ENCODE assay signal across 12 cellular contexts in genomic region chr1:94425821-94426484, GRCh38. TPM values are rescaled to one million over a fixed set of nuclear protein-coding genes. Genes with fewer than 3 reads are reported as not detected.
DNase-seq lines count a peak whose midpoint lies in the region; ATAC-seq, FAIRE-seq and TF ChIP-seq lines count a peak whose summit lies in the region.
"Had no signal": no experiment of that assay in that cellular context is flagged by ENCODE, and none has a peak within 500 bp of the region (broad histone marks: within the 10 kb centered on the region; RNA-seq: fewer than 3 reads in every experiment).

No MANE protein-coding gene starts in this region.

- 0 out of 2 replicates have a peak, but pooled peaks cover 3% of the 10 kb centered on the region for H3K9me1 ChIP-seq in IMR-90 (ENCODE audit: insufficient read depth, low read length)

- H3K4me1 ChIP-seq in CD4-positive, CD25-positive, alpha-beta regulatory T cell (ENCODE audit: control insufficient read depth, insufficient read depth, low read length, poor library complexity, severe bottlenecking) = peaks cover 10% of the 10 kb centered on the region
- H3K4me1 ChIP-seq in IMR-90 (ENCODE audit: control insufficient read depth, insufficient read depth, low read length) (peaks cover 6% of the 10 kb centered on the region), GM12878 (ENCODE audit: control insufficient read depth, insufficient read depth, low read length) (peaks cover 3% of the 10 kb centered on the region; the same call in 1 of the 2 replicates), mucosa of rectum (ENCODE audit: control insufficient read depth in 2 of 2, insufficient read depth in 2 of 2, low read length in 2 of 2) (peaks cover 8 to 16% of the 10 kb centered on the region in 2 donors)

- WGBS in IMR-90 (ENCODE audit: extremely low coverage in 2 of 2, insufficient read length in 1 of 2), 2 experiments = no CpG with 5 or more reads among the region's 4 CpGs
- WGBS in GM12878 (ENCODE audit: insufficient coverage, insufficient replicate concordance, low lambda C conversion rate, missing lambda C conversion rate) = 66% methylated on average over 4 of the region's 4 CpGs

- no peak for TF ChIP-seq EP300 in GM12878 (IDR thresholded peaks at IDR 0.05; ENCODE audit: borderline replicate concordance in 1 of 2, control insufficient read depth in 1 of 2, low read depth in 2 of 2, low read length in 2 of 2)

- intact Hi-C loops in IMR-90 (cut with micrococcal nuclease) (no loop called here), GM12878 (cut with micrococcal nuclease; ENCODE audit: unreplicated experiment) (no loop called here)

- H3K4me3 Mint-ChIP-seq in CD4-positive, CD25-positive, alpha-beta regulatory T cell = no peak overlapping the region

- no peaks in the 10 kb centered on the region for H3K36me3 ChIP-seq in CD4-positive, CD25-positive, alpha-beta regulatory T cell (ENCODE audit: control insufficient read depth, insufficient read depth, low read length)
- H3K36me3 ChIP-seq in IMR-90 (ENCODE audit: control insufficient read depth, insufficient read depth, low read length) = no peaks in the 10 kb centered on the region
- H3K36me3 ChIP-seq in GM12878 (ENCODE audit: control insufficient read depth in 2 of 2, insufficient read depth in 2 of 2, low read length in 1 of 2) = no peaks in the 10 kb centered on the region
- H3K36me3 ChIP-seq in mucosa of rectum (ENCODE audit: control insufficient read depth in 2 of 2, insufficient read depth in 2 of 2, low read length in 2 of 2) = peaks cover 0 to 2% of the 10 kb centered on the region in 2 donors
- peaks cover 3% of the 10 kb centered on the region for H3K36me3 ChIP-seq in MG63
- H3K36me3 ChIP-seq: heart left ventricle had no signal

- no peak overlapping the region for H3K14ac ChIP-seq in IMR-90 (replicated peaks; ENCODE audit: low read depth, low read length)

- no peaks in the 10 kb centered on the region for H3K9me3 ChIP-seq in CD4-positive, CD25-positive, alpha-beta regulatory T cell (ENCODE audit: control insufficient read depth in 2 of 2, low read length in 2 of 2)
- H3K9me3 ChIP-seq in IMR-90 (ENCODE audit: control insufficient read depth, insufficient read depth, low read length) (no peaks in the 10 kb centered on the region), GM12878 (replicated peaks; ENCODE audit: control insufficient read depth, insufficient read depth, low read length) (no peaks in the 10 kb centered on the region; the same call in 2 of the 3 replicates), mucosa of rectum (ENCODE audit: control insufficient read depth in 2 of 2, low read length in 2 of 2) (no peaks in the 10 kb centered on the region), MG63 (no peaks in the 10 kb centered on the region)
- H3K9me3 ChIP-seq: heart left ventricle had no signal

- H3K9me3 Mint-ChIP-seq in CD4-positive, CD25-positive, alpha-beta regulatory T cell = peaks cover 0 to 1% (median 0%) of the 10 kb centered on the region in 7 donors

- H4K91ac ChIP-seq in IMR-90 (ENCODE audit: insufficient read depth, low read depth, low read length) = no peak overlapping the region

- TF ChIP-seq POLR2A in IMR-90 (IDR thresholded peaks at IDR 0.05; ENCODE audit: low read depth, low read length) (no peak), GM12878 (IDR thresholded peaks at IDR 0.05; ENCODE audit: low read depth, low read length) (no peak)

- peak; percentile 23 for FAIRE-seq in GM12878 (lab: Jason Lieb, UNC)

- H3K18ac ChIP-seq in IMR-90 (ENCODE audit: low read depth, low read length) = no peak overlapping the region

- RAD21 ChIA-PET in GM12878 (lab: Charles Lee; ENCODE audit: unreplicated experiment) = no interaction called here

- POLR2A ChIA-PET in IMR-90 (lab: Charles Lee; ENCODE audit: unreplicated experiment) (no interaction called here), GM12878 (lab: Charles Lee) (interaction anchor here (0.6 to 0.7 kb wide), 3 partner anchors 8 to 1413 kb away, joined by 3 read pairs; no protein-coding TSS in a partner anchor)

- in situ Hi-C loops in IMR-90 (cut with MboI; ENCODE audit: low sequenced_read_pairs) (no loop called here), GM12878 (cut with MboI) (no loop called here)

- H3K23ac ChIP-seq in IMR-90 (ENCODE audit: low read depth, low read length) = no peak overlapping the region

- no peak overlapping the region for H3K27ac ChIP-seq in CD4-positive, CD25-positive, alpha-beta regulatory T cell (ENCODE audit: insufficient read depth, low read length, poor library complexity, severe bottlenecking)
- H3K27ac ChIP-seq in IMR-90 (ENCODE audit: insufficient read depth, low read length) (no peak overlapping the region), GM12878 (ENCODE audit: control insufficient read depth, insufficient read depth) (peak overlapping the region; percentile 27; the same call in 1 of the 2 replicates), mucosa of rectum (ENCODE audit: low read depth in 2 of 2, low read length in 2 of 2) (peak overlapping the region; percentile 27 to 44)

- H2BK120ac ChIP-seq in IMR-90 (ENCODE audit: low read depth, low read length) = no peak overlapping the region

- dilution Hi-C loops in IMR-90 (cut with HindIII; ENCODE audit: low sequenced_read_pairs, unreplicated experiment) = no loop called here

- BruUV-seq in IMR-90 (replicated peaks; lab: Mats Ljungman, UMichigan) = no TSS peak
- BruUV-seq in GM12878 (replicated peaks; lab: Mats Ljungman, UMichigan) = no TSS peak

- no peak overlapping the region for H4K8ac ChIP-seq in IMR-90 (ENCODE audit: low read depth in 2 of 2, low read length in 2 of 2)

- H2BK20ac ChIP-seq in IMR-90 (ENCODE audit: low read depth, low read length) = no peak overlapping the region

- no peak overlapping the region for H2AK9ac ChIP-seq in IMR-90 (replicated peaks; ENCODE audit: low read depth, low read length, poor library complexity)

- TF ChIP-seq CTCF in IMR-90 (conservative IDR thresholded peaks at IDR 0.05; ENCODE audit: low read depth, low read length) (no peak), GM12878 (IDR thresholded peaks at IDR 0.05 in 2 of 3, conservative IDR thresholded peaks at IDR 0.05 in 1 of 3; ENCODE audit: control insufficient read depth in 2 of 3, extremely low read depth in 1 of 3, insufficient read depth in 1 of 3, low read depth in 3 of 3, low read length in 3 of 3) (no peak)

- H4K20me1 ChIP-seq in IMR-90 (ENCODE audit: insufficient read depth, low read length) (peaks cover 34% of the 10 kb centered on the region), GM12878 (ENCODE audit: control insufficient read depth, insufficient read depth) (no peaks in the 10 kb centered on the region)

- H3K4me1 Mint-ChIP-seq in CD4-positive, CD25-positive, alpha-beta regulatory T cell = peaks cover 22 to 75% (median 50%) of the 10 kb centered on the region in 4 donors

- H3K4ac ChIP-seq in IMR-90 (ENCODE audit: low read depth, low read length) = no peak overlapping the region

- DNase-seq in CD4-positive, CD25-positive, alpha-beta regulatory T cell = no peak
- DNase-seq in IMR-90 (no peak), GM12878 (ENCODE audit: low read depth, low spot score) (no peak), NCI-H82 (lab: John Stamatoyannopoulos, UW) (no peak), activated gamma-delta T cell (lab: John Stamatoyannopoulos, UW) (no peak), MG63 (no peak)
- DNase-seq: activated CD4-positive, alpha-beta T cell treated with anti-CD3 and anti-CD28 coated beads, Interleukin-2, amount 50 U/mL, for 48 hours; H7; heart left ventricle; Karpas-422 had no signal

- SMC1A ChIA-PET in GM12878 (lab: Charles Lee; ENCODE audit: uncharacterized antibody, unreplicated experiment) = interaction anchor here (0.6 to 0.7 kb wide), 3 partner anchors 17 to 1647 kb away, joined by 3 read pairs; no protein-coding TSS in a partner anchor

- H3K4me3 ChIP-seq in CD4-positive, CD25-positive, alpha-beta regulatory T cell (ENCODE audit: low read depth, low read length) = no peak overlapping the region
- no peak overlapping the region for H3K4me3 ChIP-seq in IMR-90 (ENCODE audit: insufficient read depth, low read depth, low read length)
- peak overlapping the region; percentile 34; the same call in 1 of the 2 replicates for H3K4me3 ChIP-seq in GM12878
- H3K4me3 ChIP-seq in mucosa of rectum (ENCODE audit: low read length in 2 of 2) = peak overlapping the region in 1 of 2 donors; percentile 20
- no peak overlapping the region for H3K4me3 ChIP-seq in MG63

- peak overlapping the region in 2 of 3 donors; percentile 8 to 19 for H3K27ac Mint-ChIP-seq in CD4-positive, CD25-positive, alpha-beta regulatory T cell

- H3K56ac ChIP-seq in IMR-90 (ENCODE audit: extremely low read depth, insufficient read depth, low read length) = no peak overlapping the region

- H3K36me3 Mint-ChIP-seq in CD4-positive, CD25-positive, alpha-beta regulatory T cell = peaks cover 8% of the 10 kb centered on the region

- H3K9ac ChIP-seq in IMR-90 (ENCODE audit: low read depth, low read length) (no peak overlapping the region), GM12878 (ENCODE audit: control insufficient read depth, insufficient read depth, low read length) (no peak overlapping the region), mucosa of rectum (ENCODE audit: low read depth in 1 of 2, low read length in 2 of 2) (peak overlapping the region; percentile 30 to 57)

- H3K27me3 Mint-ChIP-seq in CD4-positive, CD25-positive, alpha-beta regulatory T cell = no peaks in the 10 kb centered on the region

- peaks cover 9% of the 10 kb centered on the region for H3K79me2 ChIP-seq in GM12878 (ENCODE audit: control insufficient read depth, insufficient read depth, low read length)

- peaks cover 28 to 64% of the 10 kb centered on the region in 2 experiments for H3K79me1 ChIP-seq in IMR-90 (ENCODE audit: low read depth in 1 of 2, low read length in 2 of 2)

- no peak for ATAC-seq in CD4-positive, CD25-positive, alpha-beta regulatory T cell (ENCODE audit: low read depth in 2 of 2)
- ATAC-seq in IMR-90 (ENCODE audit: low read depth) (no peak), GM12878 (no peak), HG03039 (IDR thresholded peaks at IDR 0.05; ENCODE audit: unreplicated experiment) (no peak)
- ATAC-seq: heart left ventricle had no signal

- H2BK5ac ChIP-seq in IMR-90 (ENCODE audit: low read depth, low read length, poor library complexity, severe bottlenecking) = no peak overlapping the region

- CTCF ChIA-PET in IMR-90 (lab: Yijun Ruan, JAX) (interaction anchor here (0.6 to 1.1 kb wide), 2 partner anchors 15 to 243 kb away, joined by 3 read pairs; no protein-coding TSS in a partner anchor), GM12878 (lab: Yijun Ruan, JAX) (interaction anchor here (0.6 to 1.7 kb wide), 4 partner anchors 38 to 1635 kb away, joined by 3 to 9 read pairs (median 4); no protein-coding TSS in a partner anchor)

- H3K4me2 ChIP-seq in IMR-90 (ENCODE audit: low read depth, low read length) (peak overlapping the region; percentile 22), GM12878 (ENCODE audit: control insufficient read depth, insufficient read depth) (peak overlapping the region; percentile 47; the same call in 1 of the 2 replicates)

- no peaks in the 10 kb centered on the region for H3K27me3 ChIP-seq in CD4-positive, CD25-positive, alpha-beta regulatory T cell (ENCODE audit: control insufficient read depth, insufficient read depth, low read length)
- H3K27me3 ChIP-seq in IMR-90 (ENCODE audit: control insufficient read depth, insufficient read depth, low read length) = no peaks in the 10 kb centered on the region
- H3K27me3 ChIP-seq in GM12878 (replicated peaks in 1 of 2; ENCODE audit: control insufficient read depth in 2 of 2, insufficient read depth in 2 of 2, low read length in 1 of 2) = no peaks in the 10 kb centered on the region
- H3K27me3 ChIP-seq in mucosa of rectum (ENCODE audit: control insufficient read depth in 2 of 2, insufficient read depth in 2 of 2, low read length in 2 of 2) = no peaks in the 10 kb centered on the region
- H3K27me3 ChIP-seq in MG63 = no peaks in the 10 kb centered on the region
- H3K27me3 ChIP-seq: heart left ventricle had no signal

- H2AK5ac ChIP-seq in IMR-90 (ENCODE audit: low read depth, low read length) = no peak overlapping the region

- H2BK15ac ChIP-seq in IMR-90 (ENCODE audit: low read depth, low read length) = no peak overlapping the region

- TF ChIP-seq RAD21 in IMR-90 (IDR thresholded peaks at IDR 0.05; ENCODE audit: low read length) (no peak), GM12878 (IDR thresholded peaks at IDR 0.05; ENCODE audit: insufficient read depth, low read depth, low read length) (no peak)

- H4K5ac ChIP-seq in IMR-90 (ENCODE audit: low read depth, low read length) = no peak overlapping the region

- H2AFZ ChIP-seq in IMR-90 (replicated peaks; ENCODE audit: low read length, poor library complexity) (no peak overlapping the region), GM12878 (ENCODE audit: control insufficient read depth, low read depth, low read length) (peak overlapping the region; percentile 46)

RNA-seq across cellular contexts. Expression of gene ABCD3, which starts 7.8 kb away (rescaled TPM):
- total RNA-seq in CD4-positive, CD25-positive, alpha-beta regulatory T cell = 19.4 TPM
- 10 to 100 TPM; 15.3 to 21.6 (median 18.9) TPM for polyA plus RNA-seq in CD4-positive, CD25-positive, alpha-beta regulatory T cell
- total RNA-seq in IMR-90 (2012; rRNA removed) (32.6 and 66.4 TPM in 2 replicates), GM12878 (2014; rRNA removed) (23.4 and 29.4 TPM in 2 replicates), GM12878 (2014; rRNA removed; fragmentation: Illumina TruSeq; extraction: Trizol) (32.6 and 32.8 TPM in 2 replicates), GM12878 (2021) (27.4 and 29.3 TPM in 2 replicates)
- polyA plus RNA-seq in IMR-90 (2012; rRNA removed) (9.6 and 13.6 TPM in 2 replicates), GM12878 (2011; rRNA removed) (24.9 and 35.3 TPM in 2 replicates), GM12878 (2014; fragmentation: Illumina TruSeq; extraction: Trizol) (23.4 and 36.6 TPM in 2 replicates), GM12878 (2014; fragmentation: Nextera tagmentation; extraction: Ambion mirVana) (10 to 100 TPM; 15.1 to 16.3 TPM), GM12878 (2014; rRNA removed) (16.9 and 18.7 TPM in 2 replicates), GM12878 (2016; fragmentation: Nextera tagmentation; extraction: Ambion mirVana) (10 to 100 TPM; 38.0 to 40.2 TPM)
- polyA plus RNA-seq in IMR-90 (2012; cell fraction: cytosol; rRNA removed) = 1.4 and 2.1 TPM in 2 replicates
- 1.4 and 17.2 TPM in 2 replicates for polyA plus RNA-seq in IMR-90 (2012; cell fraction: nucleus; rRNA removed; ENCODE audit: low replicate concordance)
- total RNA-seq in GM12878 (2013; cell fraction: nucleolus; rRNA removed) = 25.1 and 27.0 TPM in 2 replicates
- 5.6 TPM for polyA plus RNA-seq in GM12878 (2011; ENCODE audit: low read depth)
- 7.3 and 8.3 TPM in 2 replicates for polyA plus RNA-seq in GM12878 (2011; cell fraction: cytosol; rRNA removed)
- 19.4 and 20.9 TPM in 2 replicates for polyA plus RNA-seq in GM12878 (2011; cell fraction: nucleus; rRNA removed)
- polyA plus RNA-seq in GM12878 (2012) = 9.0 and 10.5 TPM in 2 replicates
- 17.3 and 25.8 TPM in 2 replicates for polyA minus RNA-seq in GM12878 (2011; rRNA and poly(A)+ RNA removed)
- 9.9 and 10.4 TPM in 2 replicates for polyA minus RNA-seq in GM12878 (2011; cell fraction: cytosol; rRNA and poly(A)+ RNA removed)
- polyA minus RNA-seq in GM12878 (2011; cell fraction: nucleus; rRNA and poly(A)+ RNA removed) = 11.4 and 20.6 TPM in 2 replicates
- 39.3 and 56.5 TPM in 2 replicates for total RNA-seq in MG63 (2014; rRNA removed; shearing (Covaris generic); ENCODE audit: low replicate concordance)

Comparison
In these comparisons a context has a peak if more than half of its experiments do, and no peak if none do; other contexts are left out.
1. H3K27ac ChIP-seq: peak in GM12878 (single experiment) and mucosa of rectum (2 of 2); none in CD4-positive, CD25-positive, alpha-beta regulatory T cell (single experiment) and IMR-90 (single experiment).
2. H3K9ac ChIP-seq: peak in mucosa of rectum (2 of 2); none in IMR-90 (single experiment) and GM12878 (single experiment).